ENCODE assay signal across 9 cellular contexts in the genomic region with DNA sequence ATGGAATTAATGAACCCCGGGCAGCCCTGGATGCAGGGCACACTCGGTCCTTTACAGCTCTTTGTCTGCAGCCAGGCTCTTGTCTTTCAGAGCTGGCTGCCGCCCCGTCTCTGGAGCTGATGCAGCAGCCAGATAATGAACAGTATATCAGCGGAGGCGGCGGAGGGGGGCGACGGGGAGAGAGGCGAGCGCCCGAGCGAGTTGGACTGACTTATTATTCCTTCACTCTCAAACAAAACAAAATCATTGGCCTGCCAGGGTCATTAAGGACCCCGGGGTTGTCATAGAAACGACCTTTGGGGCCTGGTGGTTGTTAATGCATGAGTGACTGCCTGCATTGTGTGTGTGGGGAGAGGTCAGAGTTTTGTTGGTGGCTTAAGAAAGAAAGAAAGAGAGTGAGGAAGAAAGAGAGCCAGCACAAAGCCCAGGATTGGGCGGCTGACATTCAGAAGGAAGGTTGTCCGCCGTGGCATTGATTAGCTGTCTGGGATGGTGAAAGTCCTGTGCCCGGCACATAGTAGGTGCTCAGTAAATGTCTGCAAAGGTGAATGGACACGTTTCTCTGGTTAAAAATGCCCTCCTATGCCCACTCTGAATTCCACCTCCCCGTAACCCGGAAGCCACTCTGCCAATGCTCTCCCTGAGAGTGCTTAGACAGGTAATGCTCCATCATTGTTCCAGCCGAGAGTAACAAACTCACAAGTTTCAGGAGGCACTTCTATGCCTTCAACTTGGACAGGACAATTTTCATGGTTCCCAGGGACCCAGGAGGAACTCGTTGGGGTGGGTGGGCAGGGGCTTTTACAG.
DNase-seq lines count a peak whose midpoint lies in the region; ATAC-seq and TF ChIP-seq lines count a peak whose summit lies in the region.
"Had no signal": no experiment of that assay in that cellular context is flagged by ENCODE, and none has a peak within 500 bp of the region (broad histone marks: within the 10 kb centered on the region; RNA-seq: fewer than 3 reads in every experiment).

No MANE protein-coding gene starts in this region.

- H3K4me3 ChIP-seq in heart right ventricle (no peak overlapping the region), fibroblast of lung (replicated peaks in 1 of 4; ENCODE audit: control extremely low read depth in 1 of 4, insufficient read depth in 1 of 4, low read depth in 3 of 4, low read length in 4 of 4) (no peak overlapping the region), WERI-Rb-1 (ENCODE audit: low read depth, low read length) (no peak overlapping the region)

- no peaks in the 10 kb centered on the region for H4K20me1 ChIP-seq in fibroblast of lung (ENCODE audit: control insufficient read depth, extremely low read depth, insufficient read depth, low read length)

- ATAC-seq in heart right ventricle: peak in 6 of 8 donors; percentile 6 to 37 (median 14)

- DNase-seq in heart right ventricle (peak in 1 of 2 donors; percentile 23), cardiac septum (ENCODE audit: low spot score) (no peak), fibroblast of lung (ENCODE audit: low read depth in 2 of 2) (peak; percentile 38 to 62), nephron progenitor cell (peak; percentile 88), ureter (ENCODE audit: low spot score) (peak; percentile 63), WERI-Rb-1 (no peak), NCI-H1436 treated with DMSO at 0.1 percent for 48 hours (lab: John Stamatoyannopoulos, UW) (no peak), NCI-H1105 (lab: John Stamatoyannopoulos, UW) (no peak)

- peaks cover 6% of the 10 kb centered on the region for H3K9me3 Mint-ChIP-seq in nephron progenitor cell

- H3K9ac ChIP-seq in fibroblast of lung (ENCODE audit: insufficient read depth, low read length): no peak overlapping the region

- intact Hi-C loops in heart right ventricle (cut with DNase I): loop anchor here in 8 of 10 donors (2.0 to 10.0 kb wide), 7 partner anchors 342 to 610 kb away; no protein-coding TSS in a partner anchor
- intact Hi-C loops in cardiac septum (cut with DNase I): loop anchor here (5.0 kb wide), 4 partner anchors 355 to 610 kb away; no protein-coding TSS in a partner anchor

- H3K27me3 ChIP-seq in heart right ventricle (peaks cover 0 to 3% (median 0%) of the 10 kb centered on the region in 7 donors), fibroblast of lung (ENCODE audit: control insufficient read depth, insufficient read depth, low read length) (no peaks in the 10 kb centered on the region), WERI-Rb-1 (ENCODE audit: insufficient read depth, low read depth, severe bottlenecking) (no peaks in the 10 kb centered on the region)
- H3K27me3 ChIP-seq: testis had no signal

- no peak overlapping the region for H2AFZ ChIP-seq in fibroblast of lung (ENCODE audit: low read length)

- no peaks in the 10 kb centered on the region for H3K9me3 ChIP-seq in heart right ventricle
- no peaks in the 10 kb centered on the region for H3K9me3 ChIP-seq in fibroblast of lung (ENCODE audit: control insufficient read depth, insufficient read depth, low read depth, low read length)
- no peaks in the 10 kb centered on the region for H3K9me3 ChIP-seq in WERI-Rb-1 (ENCODE audit: severe bottlenecking)
- H3K9me3 ChIP-seq: testis had no signal

- H3K27ac Mint-ChIP-seq in nephron progenitor cell: no peak overlapping the region

- no peaks in the 10 kb centered on the region for H3K79me2 ChIP-seq in fibroblast of lung (ENCODE audit: control insufficient read depth, insufficient read depth, low read length)

- H3K36me3 ChIP-seq in heart right ventricle: no peaks in the 10 kb centered on the region
- no peaks in the 10 kb centered on the region for H3K36me3 ChIP-seq in fibroblast of lung (ENCODE audit: control insufficient read depth, insufficient read depth, low read length)
- H3K36me3 ChIP-seq in WERI-Rb-1: no peaks in the 10 kb centered on the region

- no peak overlapping the region for H3K27ac ChIP-seq in heart right ventricle
- H3K27ac ChIP-seq in fibroblast of lung (ENCODE audit: insufficient read depth, low read length): no peak overlapping the region
- H3K27ac ChIP-seq in WERI-Rb-1: no peak overlapping the region
- H3K27ac ChIP-seq: testis had no signal

- no peaks in the 10 kb centered on the region for H3K27me3 Mint-ChIP-seq in nephron progenitor cell (ENCODE audit: low read depth, poor library complexity)

- no peaks in the 10 kb centered on the region for H3K36me3 Mint-ChIP-seq in nephron progenitor cell (ENCODE audit: low read depth)

- H3K4me1 ChIP-seq in heart right ventricle: peaks cover 0 to 5% (median 0%) of the 10 kb centered on the region in 9 donors
- no peaks in the 10 kb centered on the region for H3K4me1 ChIP-seq in fibroblast of lung (ENCODE audit: control insufficient read depth, extremely low read depth, insufficient read depth, low read length)
- H3K4me1 ChIP-seq: testis had no signal

- H3K4me1 Mint-ChIP-seq in nephron progenitor cell: peaks cover 13% of the 10 kb centered on the region

- 57 to 59% methylated on average over 24 of the region's 24 CpGs for WGBS in heart right ventricle, 2 donors

- no peak overlapping the region for H3K4me3 Mint-ChIP-seq in nephron progenitor cell

- TF ChIP-seq CTCF in heart right ventricle (IDR thresholded peaks at IDR 0.05): no peak
- TF ChIP-seq CTCF in fibroblast of lung (conservative IDR thresholded peaks at IDR 0.05 in 1 of 2, IDR thresholded peaks at IDR 0.05 in 1 of 2; ENCODE audit: low read depth in 1 of 2, low read length in 2 of 2): no peak
- TF ChIP-seq CTCF in nephron progenitor cell (IDR thresholded peaks at IDR 0.05): no peak
- TF ChIP-seq CTCF in WERI-Rb-1 (IDR thresholded peaks at IDR 0.05; ENCODE audit: low read depth, low read length): no peak

- no peak overlapping the region for H3K4me2 ChIP-seq in fibroblast of lung (ENCODE audit: extremely low read depth, insufficient read depth, low read length)

Comparison
In these comparisons a context has a peak if more than half of its experiments do, and no peak if none do; other contexts are left out.
1. DNase-seq: peak in fibroblast of lung (2 of 2), nephron progenitor cell (single experiment) and ureter (single experiment); none in cardiac septum (single experiment), WERI-Rb-1 (single experiment), NCI-H1436 treated with DMSO at 0.1 percent for 48 hours (single experiment) and NCI-H1105 (single experiment).